Comparison of ENCODE assay signal across 1 cellular context in genomic region chr16:30658731-30659506, GRCh38.
TF ChIP-seq lines count a peak whose summit lies in the region.

No MANE protein-coding gene starts in this region.

TF ChIP-seq in HepG2, 621 proteins besides CTCF, POLR2A, EP300 and RAD21 (continued from another document and continues in another):
- TF ChIP-seq, protein P1, sequence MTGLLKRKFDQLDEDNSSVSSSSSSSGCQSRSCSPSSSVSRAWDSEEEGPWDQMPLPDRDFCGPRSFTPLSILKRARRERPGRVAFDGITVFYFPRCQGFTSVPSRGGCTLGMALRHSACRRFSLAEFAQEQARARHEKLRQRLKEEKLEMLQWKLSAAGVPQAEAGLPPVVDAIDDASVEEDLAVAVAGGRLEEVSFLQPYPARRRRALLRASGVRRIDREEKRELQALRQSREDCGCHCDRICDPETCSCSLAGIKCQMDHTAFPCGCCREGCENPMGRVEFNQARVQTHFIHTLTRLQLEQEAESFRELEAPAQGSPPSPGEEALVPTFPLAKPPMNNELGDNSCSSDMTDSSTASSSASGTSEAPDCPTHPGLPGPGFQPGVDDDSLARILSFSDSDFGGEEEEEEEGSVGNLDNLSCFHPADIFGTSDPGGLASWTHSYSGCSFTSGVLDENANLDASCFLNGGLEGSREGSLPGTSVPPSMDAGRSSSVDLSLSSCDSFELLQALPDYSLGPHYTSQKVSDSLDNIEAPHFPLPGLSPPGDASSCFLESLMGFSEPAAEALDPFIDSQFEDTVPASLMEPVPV (CRISPR knock-in tag; IDR thresholded peaks at IDR 0.05), result 0 out of 2 replicates have a peak, but pooled peaks have one; percentile 23
- TF ChIP-seq, protein P2, sequence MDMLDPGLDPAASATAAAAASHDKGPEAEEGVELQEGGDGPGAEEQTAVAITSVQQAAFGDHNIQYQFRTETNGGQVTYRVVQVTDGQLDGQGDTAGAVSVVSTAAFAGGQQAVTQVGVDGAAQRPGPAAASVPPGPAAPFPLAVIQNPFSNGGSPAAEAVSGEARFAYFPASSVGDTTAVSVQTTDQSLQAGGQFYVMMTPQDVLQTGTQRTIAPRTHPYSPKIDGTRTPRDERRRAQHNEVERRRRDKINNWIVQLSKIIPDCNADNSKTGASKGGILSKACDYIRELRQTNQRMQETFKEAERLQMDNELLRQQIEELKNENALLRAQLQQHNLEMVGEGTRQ (IDR thresholded peaks at IDR 0.05; ENCODE audit: low read depth, low read length), result no peak
- TF ChIP-seq, protein P2 (CRISPR knock-in tag; IDR thresholded peaks at IDR 0.05; ENCODE audit: borderline replicate concordance), result peak; percentile 11; the same call in 1 of the 2 replicates
- TF ChIP-seq, protein P3, sequence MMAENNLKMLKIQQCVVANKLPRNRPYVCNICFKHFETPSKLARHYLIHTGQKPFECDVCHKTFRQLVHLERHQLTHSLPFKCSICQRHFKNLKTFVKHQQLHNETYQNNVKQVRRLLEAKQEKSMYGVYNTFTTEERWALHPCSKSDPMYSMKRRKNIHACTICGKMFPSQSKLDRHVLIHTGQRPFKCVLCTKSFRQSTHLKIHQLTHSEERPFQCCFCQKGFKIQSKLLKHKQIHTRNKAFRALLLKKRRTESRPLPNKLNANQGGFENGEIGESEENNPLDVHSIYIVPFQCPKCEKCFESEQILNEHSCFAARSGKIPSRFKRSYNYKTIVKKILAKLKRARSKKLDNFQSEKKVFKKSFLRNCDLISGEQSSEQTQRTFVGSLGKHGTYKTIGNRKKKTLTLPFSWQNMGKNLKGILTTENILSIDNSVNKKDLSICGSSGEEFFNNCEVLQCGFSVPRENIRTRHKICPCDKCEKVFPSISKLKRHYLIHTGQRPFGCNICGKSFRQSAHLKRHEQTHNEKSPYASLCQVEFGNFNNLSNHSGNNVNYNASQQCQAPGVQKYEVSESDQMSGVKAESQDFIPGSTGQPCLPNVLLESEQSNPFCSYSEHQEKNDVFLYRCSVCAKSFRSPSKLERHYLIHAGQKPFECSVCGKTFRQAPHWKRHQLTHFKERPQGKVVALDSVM (CRISPR knock-in tag; IDR thresholded peaks at IDR 0.05), result peak; percentile 71; the same call in 1 of the 2 replicates
- TF ChIP-seq, protein P4, sequence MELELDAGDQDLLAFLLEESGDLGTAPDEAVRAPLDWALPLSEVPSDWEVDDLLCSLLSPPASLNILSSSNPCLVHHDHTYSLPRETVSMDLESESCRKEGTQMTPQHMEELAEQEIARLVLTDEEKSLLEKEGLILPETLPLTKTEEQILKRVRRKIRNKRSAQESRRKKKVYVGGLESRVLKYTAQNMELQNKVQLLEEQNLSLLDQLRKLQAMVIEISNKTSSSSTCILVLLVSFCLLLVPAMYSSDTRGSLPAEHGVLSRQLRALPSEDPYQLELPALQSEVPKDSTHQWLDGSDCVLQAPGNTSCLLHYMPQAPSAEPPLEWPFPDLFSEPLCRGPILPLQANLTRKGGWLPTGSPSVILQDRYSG (CRISPR knock-in tag; IDR thresholded peaks at IDR 0.05), result peak; percentile 86
- TF ChIP-seq MAZ (IDR thresholded peaks at IDR 0.05; ENCODE audit: borderline replicate concordance, low read depth, low read length), result peak; percentile 7
- TF ChIP-seq MAZ (CRISPR knock-in tag; IDR thresholded peaks at IDR 0.05; ENCODE audit: low read depth), result peak; percentile 70
- no peak for TF ChIP-seq ZFYVE20 (CRISPR knock-in tag; IDR thresholded peaks at IDR 0.05; ENCODE audit: borderline replicate concordance, low read depth)
- TF ChIP-seq NRL (CRISPR knock-in tag; IDR thresholded peaks at IDR 0.05; ENCODE audit: borderline replicate concordance), result peak; percentile 46; the same call in 1 of the 2 replicates
- TF ChIP-seq THAP11 (CRISPR knock-in tag; IDR thresholded peaks at IDR 0.05), result peak; percentile 22; the same call in 1 of the 2 replicates
- 0 out of 2 replicates have a peak, but pooled peaks have one; percentile 67 for TF ChIP-seq RFX1 (IDR thresholded peaks at IDR 0.05)
- TF ChIP-seq KDM2A (CRISPR knock-in tag; IDR thresholded peaks at IDR 0.05; ENCODE audit: borderline replicate concordance, low read depth), result peak; percentile 65
- TF ChIP-seq IRF2 (CRISPR knock-in tag; IDR thresholded peaks at IDR 0.05), result peak; percentile 0; the same call in 1 of the 2 replicates
- TF ChIP-seq, protein P5, sequence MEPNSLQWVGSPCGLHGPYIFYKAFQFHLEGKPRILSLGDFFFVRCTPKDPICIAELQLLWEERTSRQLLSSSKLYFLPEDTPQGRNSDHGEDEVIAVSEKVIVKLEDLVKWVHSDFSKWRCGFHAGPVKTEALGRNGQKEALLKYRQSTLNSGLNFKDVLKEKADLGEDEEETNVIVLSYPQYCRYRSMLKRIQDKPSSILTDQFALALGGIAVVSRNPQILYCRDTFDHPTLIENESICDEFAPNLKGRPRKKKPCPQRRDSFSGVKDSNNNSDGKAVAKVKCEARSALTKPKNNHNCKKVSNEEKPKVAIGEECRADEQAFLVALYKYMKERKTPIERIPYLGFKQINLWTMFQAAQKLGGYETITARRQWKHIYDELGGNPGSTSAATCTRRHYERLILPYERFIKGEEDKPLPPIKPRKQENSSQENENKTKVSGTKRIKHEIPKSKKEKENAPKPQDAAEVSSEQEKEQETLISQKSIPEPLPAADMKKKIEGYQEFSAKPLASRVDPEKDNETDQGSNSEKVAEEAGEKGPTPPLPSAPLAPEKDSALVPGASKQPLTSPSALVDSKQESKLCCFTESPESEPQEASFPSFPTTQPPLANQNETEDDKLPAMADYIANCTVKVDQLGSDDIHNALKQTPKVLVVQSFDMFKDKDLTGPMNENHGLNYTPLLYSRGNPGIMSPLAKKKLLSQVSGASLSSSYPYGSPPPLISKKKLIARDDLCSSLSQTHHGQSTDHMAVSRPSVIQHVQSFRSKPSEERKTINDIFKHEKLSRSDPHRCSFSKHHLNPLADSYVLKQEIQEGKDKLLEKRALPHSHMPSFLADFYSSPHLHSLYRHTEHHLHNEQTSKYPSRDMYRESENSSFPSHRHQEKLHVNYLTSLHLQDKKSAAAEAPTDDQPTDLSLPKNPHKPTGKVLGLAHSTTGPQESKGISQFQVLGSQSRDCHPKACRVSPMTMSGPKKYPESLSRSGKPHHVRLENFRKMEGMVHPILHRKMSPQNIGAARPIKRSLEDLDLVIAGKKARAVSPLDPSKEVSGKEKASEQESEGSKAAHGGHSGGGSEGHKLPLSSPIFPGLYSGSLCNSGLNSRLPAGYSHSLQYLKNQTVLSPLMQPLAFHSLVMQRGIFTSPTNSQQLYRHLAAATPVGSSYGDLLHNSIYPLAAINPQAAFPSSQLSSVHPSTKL (CRISPR knock-in tag; IDR thresholded peaks at IDR 0.05), result peak; percentile 4; the same call in 1 of the 2 replicates
- TF ChIP-seq, protein P6, sequence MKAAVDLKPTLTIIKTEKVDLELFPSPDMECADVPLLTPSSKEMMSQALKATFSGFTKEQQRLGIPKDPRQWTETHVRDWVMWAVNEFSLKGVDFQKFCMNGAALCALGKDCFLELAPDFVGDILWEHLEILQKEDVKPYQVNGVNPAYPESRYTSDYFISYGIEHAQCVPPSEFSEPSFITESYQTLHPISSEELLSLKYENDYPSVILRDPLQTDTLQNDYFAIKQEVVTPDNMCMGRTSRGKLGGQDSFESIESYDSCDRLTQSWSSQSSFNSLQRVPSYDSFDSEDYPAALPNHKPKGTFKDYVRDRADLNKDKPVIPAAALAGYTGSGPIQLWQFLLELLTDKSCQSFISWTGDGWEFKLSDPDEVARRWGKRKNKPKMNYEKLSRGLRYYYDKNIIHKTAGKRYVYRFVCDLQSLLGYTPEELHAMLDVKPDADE (CRISPR knock-in tag; IDR thresholded peaks at IDR 0.05), result peak; percentile 89; the same call in 1 of the 2 replicates
- no peak for TF ChIP-seq MXD4 (CRISPR knock-in tag; IDR thresholded peaks at IDR 0.05)
- TF ChIP-seq ARNT2 (CRISPR knock-in tag; IDR thresholded peaks at IDR 0.05; ENCODE audit: low read depth), result peak; percentile 37; the same call in 1 of the 2 replicates
- TF ChIP-seq FOXP1 (IDR thresholded peaks at IDR 0.05), result no peak
- TF ChIP-seq FOXP1 (CRISPR knock-in tag; IDR thresholded peaks at IDR 0.05), result 0 out of 2 replicates have a peak, but pooled peaks have one; percentile 3
- TF ChIP-seq RFXAP (CRISPR knock-in tag; IDR thresholded peaks at IDR 0.05; ENCODE audit: borderline replicate concordance), result peak; percentile 21; the same call in 1 of the 2 replicates
- no peak for TF ChIP-seq NFAT5 (CRISPR knock-in tag; IDR thresholded peaks at IDR 0.05)
- TF ChIP-seq, protein P7, sequence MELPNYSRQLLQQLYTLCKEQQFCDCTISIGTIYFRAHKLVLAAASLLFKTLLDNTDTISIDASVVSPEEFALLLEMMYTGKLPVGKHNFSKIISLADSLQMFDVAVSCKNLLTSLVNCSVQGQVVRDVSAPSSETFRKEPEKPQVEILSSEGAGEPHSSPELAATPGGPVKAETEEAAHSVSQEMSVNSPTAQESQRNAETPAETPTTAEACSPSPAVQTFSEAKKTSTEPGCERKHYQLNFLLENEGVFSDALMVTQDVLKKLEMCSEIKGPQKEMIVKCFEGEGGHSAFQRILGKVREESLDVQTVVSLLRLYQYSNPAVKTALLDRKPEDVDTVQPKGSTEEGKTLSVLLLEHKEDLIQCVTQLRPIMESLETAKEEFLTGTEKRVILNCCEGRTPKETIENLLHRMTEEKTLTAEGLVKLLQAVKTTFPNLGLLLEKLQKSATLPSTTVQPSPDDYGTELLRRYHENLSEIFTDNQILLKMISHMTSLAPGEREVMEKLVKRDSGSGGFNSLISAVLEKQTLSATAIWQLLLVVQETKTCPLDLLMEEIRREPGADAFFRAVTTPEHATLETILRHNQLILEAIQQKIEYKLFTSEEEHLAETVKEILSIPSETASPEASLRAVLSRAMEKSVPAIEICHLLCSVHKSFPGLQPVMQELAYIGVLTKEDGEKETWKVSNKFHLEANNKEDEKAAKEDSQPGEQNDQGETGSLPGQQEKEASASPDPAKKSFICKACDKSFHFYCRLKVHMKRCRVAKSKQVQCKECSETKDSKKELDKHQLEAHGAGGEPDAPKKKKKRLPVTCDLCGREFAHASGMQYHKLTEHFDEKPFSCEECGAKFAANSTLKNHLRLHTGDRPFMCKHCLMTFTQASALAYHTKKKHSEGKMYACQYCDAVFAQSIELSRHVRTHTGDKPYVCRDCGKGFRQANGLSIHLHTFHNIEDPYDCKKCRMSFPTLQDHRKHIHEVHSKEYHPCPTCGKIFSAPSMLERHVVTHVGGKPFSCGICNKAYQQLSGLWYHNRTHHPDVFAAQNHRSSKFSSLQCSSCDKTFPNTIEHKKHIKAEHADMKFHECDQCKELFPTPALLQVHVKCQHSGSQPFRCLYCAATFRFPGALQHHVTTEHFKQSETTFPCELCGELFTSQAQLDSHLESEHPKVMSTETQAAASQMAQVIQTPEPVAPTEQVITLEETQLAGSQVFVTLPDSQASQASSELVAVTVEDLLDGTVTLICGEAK (IDR thresholded peaks at IDR 0.05), result no peak
- TF ChIP-seq, protein P7 (CRISPR knock-in tag; IDR thresholded peaks at IDR 0.05), result peak; percentile 9; the same call in 1 of the 2 replicates
